ENCODE assay signal across 1 cellular context in genomic region chr21:15365751-15366392, GRCh38.
TF ChIP-seq lines count a peak whose summit lies in the region.

No MANE protein-coding gene starts in this region.

TF ChIP-seq in HepG2, 621 proteins besides CTCF, POLR2A, EP300 and RAD21 (continued from another document and continues in another):
- TF ChIP-seq, protein P1, sequence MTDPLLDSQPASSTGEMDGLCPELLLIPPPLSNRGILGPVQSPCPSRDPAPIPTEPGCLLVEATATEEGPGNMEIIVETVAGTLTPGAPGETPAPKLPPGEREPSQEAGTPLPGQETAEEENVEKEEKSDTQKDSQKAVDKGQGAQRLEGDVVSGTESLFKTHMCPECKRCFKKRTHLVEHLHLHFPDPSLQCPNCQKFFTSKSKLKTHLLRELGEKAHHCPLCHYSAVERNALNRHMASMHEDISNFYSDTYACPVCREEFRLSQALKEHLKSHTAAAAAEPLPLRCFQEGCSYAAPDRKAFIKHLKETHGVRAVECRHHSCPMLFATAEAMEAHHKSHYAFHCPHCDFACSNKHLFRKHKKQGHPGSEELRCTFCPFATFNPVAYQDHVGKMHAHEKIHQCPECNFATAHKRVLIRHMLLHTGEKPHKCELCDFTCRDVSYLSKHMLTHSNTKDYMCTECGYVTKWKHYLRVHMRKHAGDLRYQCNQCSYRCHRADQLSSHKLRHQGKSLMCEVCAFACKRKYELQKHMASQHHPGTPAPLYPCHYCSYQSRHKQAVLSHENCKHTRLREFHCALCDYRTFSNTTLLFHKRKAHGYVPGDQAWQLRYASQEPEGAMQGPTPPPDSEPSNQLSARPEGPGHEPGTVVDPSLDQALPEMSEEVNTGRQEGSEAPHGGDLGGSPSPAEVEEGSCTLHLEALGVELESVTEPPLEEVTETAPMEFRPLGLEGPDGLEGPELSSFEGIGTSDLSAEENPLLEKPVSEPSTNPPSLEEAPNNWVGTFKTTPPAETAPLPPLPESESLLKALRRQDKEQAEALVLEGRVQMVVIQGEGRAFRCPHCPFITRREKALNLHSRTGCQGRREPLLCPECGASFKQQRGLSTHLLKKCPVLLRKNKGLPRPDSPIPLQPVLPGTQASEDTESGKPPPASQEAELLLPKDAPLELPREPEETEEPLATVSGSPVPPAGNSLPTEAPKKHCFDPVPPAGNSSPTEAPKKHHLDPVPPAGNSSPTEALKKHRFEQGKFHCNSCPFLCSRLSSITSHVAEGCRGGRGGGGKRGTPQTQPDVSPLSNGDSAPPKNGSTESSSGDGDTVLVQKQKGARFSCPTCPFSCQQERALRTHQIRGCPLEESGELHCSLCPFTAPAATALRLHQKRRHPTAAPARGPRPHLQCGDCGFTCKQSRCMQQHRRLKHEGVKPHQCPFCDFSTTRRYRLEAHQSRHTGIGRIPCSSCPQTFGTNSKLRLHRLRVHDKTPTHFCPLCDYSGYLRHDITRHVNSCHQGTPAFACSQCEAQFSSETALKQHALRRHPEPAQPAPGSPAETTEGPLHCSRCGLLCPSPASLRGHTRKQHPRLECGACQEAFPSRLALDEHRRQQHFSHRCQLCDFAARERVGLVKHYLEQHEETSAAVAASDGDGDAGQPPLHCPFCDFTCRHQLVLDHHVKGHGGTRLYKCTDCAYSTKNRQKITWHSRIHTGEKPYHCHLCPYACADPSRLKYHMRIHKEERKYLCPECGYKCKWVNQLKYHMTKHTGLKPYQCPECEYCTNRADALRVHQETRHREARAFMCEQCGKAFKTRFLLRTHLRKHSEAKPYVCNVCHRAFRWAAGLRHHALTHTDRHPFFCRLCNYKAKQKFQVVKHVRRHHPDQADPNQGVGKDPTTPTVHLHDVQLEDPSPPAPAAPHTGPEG (CRISPR knock-in tag; IDR thresholded peaks at IDR 0.05): no peak
- TF ChIP-seq TFAP4 (IDR thresholded peaks at IDR 0.05; ENCODE audit: borderline replicate concordance, low read depth) (peak; percentile 66; the same call in 1 of the 2 replicates), DPF2 (CRISPR knock-in tag; IDR thresholded peaks at IDR 0.05; ENCODE audit: borderline replicate concordance, low read depth) (no peak), NFAT5 (CRISPR knock-in tag; IDR thresholded peaks at IDR 0.05) (no peak), SPEN (CRISPR knock-in tag; IDR thresholded peaks at IDR 0.05; ENCODE audit: low read depth) (no peak), ZNF605 (CRISPR knock-in tag; IDR thresholded peaks at IDR 0.05) (no peak), ZNF274 (CRISPR knock-in tag; IDR thresholded peaks at IDR 0.05) (no peak), SRSF9 (IDR thresholded peaks at IDR 0.05; ENCODE audit: borderline replicate concordance, insufficient read depth, low read depth, low read length, poor library complexity, severe bottlenecking) (no peak), HOXA9 (CRISPR knock-in tag; IDR thresholded peaks at IDR 0.05; ENCODE audit: borderline replicate concordance) (no peak), ELF1 (CRISPR knock-in tag; IDR thresholded peaks at IDR 0.05) (0 out of 2 replicates have a peak, but pooled peaks have one; percentile 19), ISL2 (CRISPR knock-in tag; IDR thresholded peaks at IDR 0.05) (no peak), ZMYM3 (CRISPR knock-in tag; IDR thresholded peaks at IDR 0.05) (no peak), ZNF780A (CRISPR knock-in tag; IDR thresholded peaks at IDR 0.05) (no peak), ZNF235 (CRISPR knock-in tag; IDR thresholded peaks at IDR 0.05; ENCODE audit: borderline replicate concordance) (no peak), ZFYVE20 (CRISPR knock-in tag; IDR thresholded peaks at IDR 0.05; ENCODE audit: borderline replicate concordance, low read depth) (no peak), IRX3 (CRISPR knock-in tag; IDR thresholded peaks at IDR 0.05; ENCODE audit: borderline replicate concordance, low read depth) (no peak), ZNF512B (CRISPR knock-in tag; IDR thresholded peaks at IDR 0.05; ENCODE audit: borderline replicate concordance) (no peak), RARA (CRISPR knock-in tag; IDR thresholded peaks at IDR 0.05) (peak; percentile 69), HMGXB3 (CRISPR knock-in tag; IDR thresholded peaks at IDR 0.05; ENCODE audit: borderline replicate concordance) (no peak), ZNF33B (CRISPR knock-in tag; IDR thresholded peaks at IDR 0.05) (no peak)
- TF ChIP-seq, protein P2, sequence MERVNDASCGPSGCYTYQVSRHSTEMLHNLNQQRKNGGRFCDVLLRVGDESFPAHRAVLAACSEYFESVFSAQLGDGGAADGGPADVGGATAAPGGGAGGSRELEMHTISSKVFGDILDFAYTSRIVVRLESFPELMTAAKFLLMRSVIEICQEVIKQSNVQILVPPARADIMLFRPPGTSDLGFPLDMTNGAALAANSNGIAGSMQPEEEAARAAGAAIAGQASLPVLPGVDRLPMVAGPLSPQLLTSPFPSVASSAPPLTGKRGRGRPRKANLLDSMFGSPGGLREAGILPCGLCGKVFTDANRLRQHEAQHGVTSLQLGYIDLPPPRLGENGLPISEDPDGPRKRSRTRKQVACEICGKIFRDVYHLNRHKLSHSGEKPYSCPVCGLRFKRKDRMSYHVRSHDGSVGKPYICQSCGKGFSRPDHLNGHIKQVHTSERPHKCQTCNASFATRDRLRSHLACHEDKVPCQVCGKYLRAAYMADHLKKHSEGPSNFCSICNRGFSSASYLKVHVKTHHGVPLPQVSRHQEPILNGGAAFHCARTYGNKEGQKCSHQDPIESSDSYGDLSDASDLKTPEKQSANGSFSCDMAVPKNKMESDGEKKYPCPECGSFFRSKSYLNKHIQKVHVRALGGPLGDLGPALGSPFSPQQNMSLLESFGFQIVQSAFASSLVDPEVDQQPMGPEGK (CRISPR knock-in tag; IDR thresholded peaks at IDR 0.05): no peak
- TF ChIP-seq, protein P3, sequence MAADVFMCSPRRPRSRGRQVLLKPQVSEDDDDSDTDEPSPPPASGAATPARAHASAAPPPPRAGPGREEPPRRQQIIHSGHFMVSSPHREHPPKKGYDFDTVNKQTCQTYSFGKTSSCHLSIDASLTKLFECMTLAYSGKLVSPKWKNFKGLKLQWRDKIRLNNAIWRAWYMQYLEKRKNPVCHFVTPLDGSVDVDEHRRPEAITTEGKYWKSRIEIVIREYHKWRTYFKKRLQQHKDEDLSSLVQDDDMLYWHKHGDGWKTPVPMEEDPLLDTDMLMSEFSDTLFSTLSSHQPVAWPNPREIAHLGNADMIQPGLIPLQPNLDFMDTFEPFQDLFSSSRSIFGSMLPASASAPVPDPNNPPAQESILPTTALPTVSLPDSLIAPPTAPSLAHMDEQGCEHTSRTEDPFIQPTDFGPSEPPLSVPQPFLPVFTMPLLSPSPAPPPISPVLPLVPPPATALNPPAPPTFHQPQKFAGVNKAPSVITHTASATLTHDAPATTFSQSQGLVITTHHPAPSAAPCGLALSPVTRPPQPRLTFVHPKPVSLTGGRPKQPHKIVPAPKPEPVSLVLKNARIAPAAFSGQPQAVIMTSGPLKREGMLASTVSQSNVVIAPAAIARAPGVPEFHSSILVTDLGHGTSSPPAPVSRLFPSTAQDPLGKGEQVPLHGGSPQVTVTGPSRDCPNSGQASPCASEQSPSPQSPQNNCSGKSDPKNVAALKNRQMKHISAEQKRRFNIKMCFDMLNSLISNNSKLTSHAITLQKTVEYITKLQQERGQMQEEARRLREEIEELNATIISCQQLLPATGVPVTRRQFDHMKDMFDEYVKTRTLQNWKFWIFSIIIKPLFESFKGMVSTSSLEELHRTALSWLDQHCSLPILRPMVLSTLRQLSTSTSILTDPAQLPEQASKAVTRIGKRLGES (CRISPR knock-in tag; IDR thresholded peaks at IDR 0.05; ENCODE audit: borderline replicate concordance): no peak
- TF ChIP-seq, protein P4, sequence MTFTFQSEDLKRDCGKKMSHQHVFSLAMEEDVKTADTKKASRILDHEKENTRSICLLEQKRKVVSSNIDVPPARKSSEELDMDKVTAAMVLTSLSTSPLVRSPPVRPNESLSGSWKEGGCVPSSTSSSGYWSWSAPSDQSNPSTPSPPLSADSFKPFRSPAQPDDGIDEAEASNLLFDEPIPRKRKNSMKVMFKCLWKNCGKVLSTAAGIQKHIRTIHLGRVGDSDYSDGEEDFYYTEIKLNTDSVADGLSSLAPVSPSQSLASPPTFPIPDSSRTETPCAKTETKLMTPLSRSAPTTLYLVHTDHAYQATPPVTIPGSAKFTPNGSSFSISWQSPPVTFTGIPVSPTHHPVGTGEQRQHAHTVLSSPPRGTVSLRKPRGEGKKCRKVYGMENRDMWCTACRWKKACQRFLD (CRISPR knock-in tag; IDR thresholded peaks at IDR 0.05; ENCODE audit: borderline replicate concordance): no peak
